22 cellular contexts compared by ENCODE assay signal in genomic region chr1:220966473-220966872, GRCh38.
"Had no signal": no experiment of that assay in that cellular context is flagged by ENCODE, and none has a peak within 500 bp of the region (broad histone marks: within the 10 kb centered on the region; RNA-seq: fewer than 3 reads in every experiment).

No MANE protein-coding gene starts in this region.

- H3K4me1 ChIP-seq: adrenal gland had no signal

- H3K4me3 ChIP-seq: adrenal gland had no signal

- ATAC-seq: activated CD8-positive, alpha-beta T cell treated with anti-CD3 and anti-CD28 coated beads, Interleukin-2, amount 10 ng/mL, durations not matched to agents 7 days and 5 days; WTC11 had no signal

- H3K27ac ChIP-seq: adrenal gland had no signal

- H3K36me3 ChIP-seq: adrenal gland had no signal

- H3K9me3 ChIP-seq: adrenal gland had no signal

- H3K27me3 ChIP-seq: adrenal gland had no signal

- DNase-seq: activated CD4-positive, alpha-beta T cell treated with anti-CD3 and anti-CD28 coated beads for 48 hours; activated CD4-positive, alpha-beta T cell treated with anti-CD3 and anti-CD28 coated beads, Interleukin-2, amount 50 U/mL, for 4 hours; activated CD4-positive, CD25-positive, alpha-beta regulatory T cell treated with anti-CD3 and anti-CD28 coated beads, Interleukin-2, amount 50 U/mL, for 72 hours; activated CD8-positive, alpha-beta memory T cell treated with anti-CD3 and anti-CD28 coated beads, Interleukin-2, amount 50 U/mL, for 48 hours; activated CD8-positive, alpha-beta T cell treated with anti-CD3 and anti-CD28 coated beads, Interleukin-2, amount 10 ng/mL, durations not matched to agents 7 days and 5 days; activated naive CD4-positive, alpha-beta T cell treated with anti-CD3 and anti-CD28 coated beads, Interleukin-2, amount 50 U/mL, for 16 hours; activated naive CD8-positive, alpha-beta T cell treated with anti-CD3 and anti-CD28 coated beads, Interleukin-2, amount 10 ng/mL, durations not matched to agents 7 days and 5 days; activated T-cell treated with anti-CD3 and anti-CD28 coated beads, Interleukin-2, amount 50 U/mL, for 1 hour; adrenal gland; anterior cingulate cortex; cerebellar nuclear complex; MM.1S; NCI-H1105; NCI-H1436; NCI-H1694 treated with DMSO at 0.1 percent for 48 hours; NCI-H2081; NCI-H446; NCI-H524 treated with DMSO at 0.1 percent for 48 hours; NCI-H774; SHP77 treated with DMSO at 0.1 percent for 48 hours; T-helper 1 cell had no signal
